ENCODE assay signal across 8 cellular contexts in genomic region chr22:40856513-40857308, GRCh38. TPM values are rescaled to one million over a fixed set of nuclear protein-coding genes. Genes with fewer than 3 reads are reported as not detected.
DNase-seq lines count a peak whose midpoint lies in the region; ATAC-seq and TF ChIP-seq lines count a peak whose summit lies in the region.

Gene ST13 (minus strand): TSS chr22:40856639. CDS start chr22:40856540, 99 bp downstream.
Gene XPNPEP3 (plus strand): TSS chr22:40857148. CDS start chr22:40857182, 34 bp downstream.

- H3K4me3 ChIP-seq in left lung = peak within 1 kb of the TSS; percentile 73 to 93

- TF ChIP-seq CTCF in left lung (IDR thresholded peaks at IDR 0.05) = peak in 1 of 2 donors; percentile 14

- H3K27ac Mint-ChIP-seq in dendritic cell treated with granulocyte-macrophage colony-stimulating factor and Interleukin-4, amounts not matched to agents 40 ng/mL and 50 ng/mL, for 4 days = peak within 1 kb of the TSS; percentile 99

- H3K9me3 Mint-ChIP-seq in dendritic cell treated with granulocyte-macrophage colony-stimulating factor and Interleukin-4, amounts not matched to agents 40 ng/mL and 50 ng/mL, for 4 days = no peaks in the 10 kb centered on the region

- peak within 1 kb of the TSS; percentile 98 to 99 for H3K27ac ChIP-seq in left lung

- H3K27me3 Mint-ChIP-seq in dendritic cell treated with granulocyte-macrophage colony-stimulating factor and Interleukin-4, amounts not matched to agents 40 ng/mL and 50 ng/mL, for 4 days = no peaks in the 10 kb centered on the region

- H3K27me3 ChIP-seq in left lung = no peaks in the 10 kb centered on the region

- H3K4me1 Mint-ChIP-seq in dendritic cell treated with granulocyte-macrophage colony-stimulating factor and Interleukin-4, amounts not matched to agents 40 ng/mL and 50 ng/mL, for 4 days (ENCODE audit: low read depth) = peaks cover 34% of the 10 kb centered on the region

- ATAC-seq in GM19395 (IDR thresholded peaks at IDR 0.05; ENCODE audit: unreplicated experiment) = peak; percentile 91
- peak; percentile 68 for ATAC-seq in HG03565 (IDR thresholded peaks at IDR 0.05; ENCODE audit: unreplicated experiment)
- ATAC-seq in left lung = peak; percentile 97

- H3K4me1 ChIP-seq in left lung = peaks cover 41 to 44% of the 10 kb centered on the region in 2 donors

- intact Hi-C loops in dendritic cell treated with granulocyte-macrophage colony-stimulating factor and Interleukin-4, amounts not matched to agents 40 ng/mL and 50 ng/mL, for 4 days (cut with micrococcal nuclease) = loop anchor here (5.0 kb wide), 1 partner anchor 431 kb away; the partner anchor contains the start of gene RANGAP1
- intact Hi-C loops in left lung (cut with DNase I) = no loop called here

- peak within 1 kb of the TSS; percentile 99 for H3K4me3 Mint-ChIP-seq in dendritic cell treated with granulocyte-macrophage colony-stimulating factor and Interleukin-4, amounts not matched to agents 40 ng/mL and 50 ng/mL, for 4 days

- H3K36me3 Mint-ChIP-seq in dendritic cell treated with granulocyte-macrophage colony-stimulating factor and Interleukin-4, amounts not matched to agents 40 ng/mL and 50 ng/mL, for 4 days (ENCODE audit: low read depth) = peaks cover 36% of the 10 kb centered on the region

- no peaks in the 10 kb centered on the region for H3K9me3 ChIP-seq in left lung

- peaks cover 0 to 4% of the 10 kb centered on the region in 2 donors for H3K36me3 ChIP-seq in left lung

- DNase-seq in CD1c-positive myeloid dendritic cell (ENCODE audit: extremely low spot score) = peak; percentile 98
- DNase-seq in NCI-H774 (lab: John Stamatoyannopoulos, UW) = peak; percentile 77
- peak; percentile 96 for DNase-seq in activated CD4-positive, alpha-beta T cell treated with anti-CD3 and anti-CD28 coated beads, Interleukin-2, amount 50 U/mL, for 4 hours
- peak; percentile 99 for DNase-seq in left lung
- peak; percentile 96 for DNase-seq in stimulated activated CD4-positive, alpha-beta T cell treated with anti-CD3 and anti-CD28 coated beads, Interleukin-2, amount 100 ng/mL, for 48 hours

RNA-seq across cellular contexts. Expression of gene ST13, which starts in this region (rescaled TPM):
- total RNA-seq in left lung = 100 to 1,000 TPM; 161 to 189 TPM

RNA-seq across cellular contexts. Expression of gene XPNPEP3, which starts in this region (rescaled TPM):
- 10 to 100 TPM; 23.2 to 24.6 TPM for total RNA-seq in left lung

Comparison
In these comparisons a context has a peak if more than half of its experiments do, and no peak if none do; other contexts are left out.
1. Peak in every context shown above with its lines: DNase-seq, ATAC-seq, H3K4me3 ChIP-seq and H3K27ac ChIP-seq.